8 cellular contexts compared by ENCODE assay signal in genomic region chr16:73015612-73016487, GRCh38. TPM values are rescaled to one million over a fixed set of nuclear protein-coding genes. Genes with fewer than 3 reads are reported as not detected.
DNase-seq lines count a peak whose midpoint lies in the region; ATAC-seq and TF ChIP-seq lines count a peak whose summit lies in the region.

No MANE protein-coding gene starts in this region.

- no peak overlapping the region for H2AFZ ChIP-seq in GM23338

- H3F3A ChIP-seq in GM23338 (replicated peaks; ENCODE audit: low read depth): no peaks in the 10 kb centered on the region

- H3K36me3 ChIP-seq in psoas muscle (ENCODE audit: insufficient read depth in 1 of 2, low read depth in 1 of 2) (no peaks in the 10 kb centered on the region), GM23338 (ENCODE audit: insufficient read depth) (no peaks in the 10 kb centered on the region)

- no peaks in the 10 kb centered on the region for H3K9me3 ChIP-seq in psoas muscle

- H4K20me1 ChIP-seq in GM23338 (replicated peaks; ENCODE audit: insufficient read depth): no peaks in the 10 kb centered on the region

- intact Hi-C loops in psoas muscle (cut with DNase I): no loop called here

- H3K9me2 ChIP-seq in GM23338 (ENCODE audit: insufficient read depth): no peaks in the 10 kb centered on the region

- CTCF ChIA-PET in RWPE1 (lab: Yijun Ruan, JAX): no interaction called here

- no peaks in the 10 kb centered on the region for H3K27me3 Mint-ChIP-seq in GM23338 (ENCODE audit: insufficient read depth, low read depth, poor library complexity)

- no peak overlapping the region for H3K27ac Mint-ChIP-seq in GM23338

- H3K4me1 ChIP-seq in psoas muscle: peaks cover 73% of the 10 kb centered on the region
- 0 out of 2 replicates have a peak, but pooled peaks cover 4% of the 10 kb centered on the region for H3K4me1 ChIP-seq in GM23338 (ENCODE audit: insufficient read depth)

- peak; percentile 84 for ATAC-seq in GM19324 (IDR thresholded peaks at IDR 0.05; ENCODE audit: low FRiP score, unreplicated experiment)
- peak; percentile 64 for ATAC-seq in HG03045 (IDR thresholded peaks at IDR 0.05; ENCODE audit: unreplicated experiment)
- ATAC-seq in psoas muscle: peak; percentile 27 to 62 (median 50)
- no peak for ATAC-seq in GM23338

- no peaks in the 10 kb centered on the region for H3K9me3 Mint-ChIP-seq in GM23338

- H3K27me3 ChIP-seq in psoas muscle (ENCODE audit: insufficient read depth in 3 of 3, low read length in 2 of 3) (no peaks in the 10 kb centered on the region), GM23338 (ENCODE audit: insufficient read depth) (no peaks in the 10 kb centered on the region)

- TF ChIP-seq CTCF in RWPE1 (conservative IDR thresholded peaks at IDR 0.05; ENCODE audit: low read depth): no peak
- TF ChIP-seq CTCF in psoas muscle (IDR thresholded peaks at IDR 0.05): no peak
- TF ChIP-seq CTCF in GM23338 (conservative IDR thresholded peaks at IDR 0.05; ENCODE audit: low read depth in 2 of 2): no peak

- POLR2A ChIA-PET in RWPE1 (lab: Yijun Ruan, JAX; ENCODE audit: low non-redundant PET): no interaction called here

- H3K4me3 ChIP-seq in psoas muscle (no peak overlapping the region), GM23338 (no peak overlapping the region)

- no peaks in the 10 kb centered on the region for H3K36me3 Mint-ChIP-seq in GM23338 (ENCODE audit: low read depth)

- H3K27ac ChIP-seq in RWPE1 (peak overlapping the region; percentile 55), psoas muscle (peak overlapping the region; percentile 55), GM23338 (ENCODE audit: low read depth) (no peak overlapping the region)

- DNase-seq in RWPE1 (ENCODE audit: low spot score) (peak; percentile 92), psoas muscle (peak in 1 of 2 donors; percentile 40), NCI-H2081 treated with DMSO at 0.1 percent for 48 hours (lab: John Stamatoyannopoulos, UW) (no peak), NAMALWA (ENCODE audit: low spot score) (no peak), GM23338 (ENCODE audit: low spot score) (no peak)
- no peak for DNase-seq in activated CD8-positive, alpha-beta memory T cell treated with anti-CD3 and anti-CD28 coated beads, Interleukin-2, amount 50 U/mL, for 4 hours

- WGBS in psoas muscle, 3 donors: 69 to 82% (median 69%) methylated on average over 18 of the region's 18 CpGs

- H3K79me2 ChIP-seq in GM23338 (replicated peaks; ENCODE audit: insufficient read depth): no peaks in the 10 kb centered on the region

- peaks cover 5% of the 10 kb centered on the region; the same call in 1 of the 3 replicates for H3K4me1 Mint-ChIP-seq in GM23338

- no peak overlapping the region for H3K4me2 ChIP-seq in GM23338

- H3K4me3 Mint-ChIP-seq in GM23338: no peak overlapping the region

TF ChIP-seq in GM23338, 12 proteins besides CTCF, POLR2A, EP300 and RAD21:
- no peak for TF ChIP-seq EZH2phosphoT487 (IDR thresholded peaks at IDR 0.05; ENCODE audit: unreplicated experiment)
- TF ChIP-seq REST (IDR thresholded peaks at IDR 0.05; ENCODE audit: unreplicated experiment): no peak
- TF ChIP-seq ETS1 (IDR thresholded peaks at IDR 0.05): no peak
- TF ChIP-seq STAT1 (IDR thresholded peaks at IDR 0.05; ENCODE audit: unreplicated experiment): no peak
- no peak for TF ChIP-seq ZNF462 (CRISPR knock-in tag; IDR thresholded peaks at IDR 0.05)
- TF ChIP-seq ZNF331 (CRISPR knock-in tag; IDR thresholded peaks at IDR 0.05; ENCODE audit: low read depth): no peak

RNA-seq across cellular contexts. Expression of gene ZFHX3, which starts 32.1 kb away (rescaled TPM):
- total RNA-seq in psoas muscle: 10 to 100 TPM; 10.6 to 36.9 (median 26.2) TPM
- polyA plus RNA-seq in psoas muscle (10 to 100 TPM in 1 of 3 donors, 1 to 10 TPM in 2; 3.3 to 11.5 (median 5.2) TPM), GM23338 (2016; fragmentation: Nextera tagmentation; extraction: Ambion mirVana) (1.3 and 1.5 TPM in 2 replicates)
- 0.74 and 1.0 TPM in 2 replicates for total RNA-seq in GM23338 (2014; rRNA removed; shearing (Covaris generic))
